In the genomic region with DNA sequence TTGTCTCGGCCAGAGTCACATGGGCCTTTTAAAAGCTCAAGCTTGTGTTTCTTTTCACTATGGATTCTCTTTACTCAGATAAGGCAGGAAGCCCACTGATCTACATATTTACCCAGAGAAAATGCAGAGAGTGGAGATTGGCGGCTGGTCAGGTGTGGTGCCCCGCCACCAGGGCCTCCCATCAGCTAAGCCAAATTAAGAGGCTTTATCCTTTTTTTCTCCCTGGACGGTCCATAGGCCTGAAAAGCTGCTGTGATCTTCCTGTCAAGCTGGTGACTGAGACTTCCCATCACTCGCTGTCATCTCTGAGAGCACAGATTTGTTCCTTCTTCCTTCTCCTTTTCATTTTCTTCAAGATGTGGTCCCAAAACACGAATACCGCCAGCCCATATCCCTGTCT, we compare ENCODE assay signal across 9 cellular contexts. TPM values are rescaled to one million over a fixed set of nuclear protein-coding genes. Genes with fewer than 3 reads are reported as not detected.
DNase-seq lines count a peak whose midpoint lies in the region; ATAC-seq and TF ChIP-seq lines count a peak whose summit lies in the region.
"Had no signal": no experiment of that assay in that cellular context is flagged by ENCODE, and none has a peak within 500 bp of the region (broad histone marks: within the 10 kb centered on the region; RNA-seq: fewer than 3 reads in every experiment).

No MANE protein-coding gene starts in this region.

- no peaks in the 10 kb centered on the region for H3K9me3 Mint-ChIP-seq in CD8-positive, alpha-beta T cell
- H3K9me3 Mint-ChIP-seq in osteocyte (ENCODE audit: unreplicated experiment), result no peaks in the 10 kb centered on the region

- no peak for TF ChIP-seq CTCF in CD8-positive, alpha-beta T cell (IDR thresholded peaks at IDR 0.05)
- TF ChIP-seq CTCF in NB4 (IDR thresholded peaks at IDR 0.05; ENCODE audit: low read depth, low read length) (no peak), osteocyte (IDR thresholded peaks at IDR 0.05) (no peak)

- TF ChIP-seq POLR2A in NB4 (IDR thresholded peaks at IDR 0.05; ENCODE audit: extremely low read depth, insufficient read length), result no peak

- no peaks in the 10 kb centered on the region for H3K27me3 Mint-ChIP-seq in CD8-positive, alpha-beta T cell (ENCODE audit: low read depth)
- H3K27me3 Mint-ChIP-seq in osteocyte (ENCODE audit: unreplicated experiment), result no peaks in the 10 kb centered on the region

- peaks cover 60% of the 10 kb centered on the region for H3K36me3 ChIP-seq in CD8-positive, alpha-beta T cell (ENCODE audit: insufficient read depth, low read length)
- peaks cover 32% of the 10 kb centered on the region for H3K36me3 ChIP-seq in ectodermal cell (ENCODE audit: control insufficient read depth, insufficient read depth, low read length)

- no peak for ATAC-seq in CD8-positive, alpha-beta T cell
- no peak for ATAC-seq in HG02759 (IDR thresholded peaks at IDR 0.05; ENCODE audit: unreplicated experiment)

- no peak for DNase-seq in CD8-positive, alpha-beta T cell
- DNase-seq in NB4 (ENCODE audit: low read depth) (no peak), osteocyte (ENCODE audit: extremely low spot score, unreplicated experiment) (no peak), COLO829 (ENCODE audit: low spot score) (no peak), NOMO-1 (lab: John Stamatoyannopoulos, UW; ENCODE audit: unreplicated experiment in 2 of 2) (no peak)
- no peak for DNase-seq in stimulated activated CD4-positive, alpha-beta T cell treated with anti-CD3 and anti-CD28 coated beads, Interleukin-2, amount 100 ng/mL, for 24 hours
- DNase-seq: activated CD8-positive, alpha-beta memory T cell treated with anti-CD3 and anti-CD28 coated beads, Interleukin-2, amount 50 U/mL, for 4 hours had no signal

- WGBS in ectodermal cell, 2 experiments, result 69% methylated on average over 7 of the region's 7 CpGs

- peaks cover 69% of the 10 kb centered on the region for H3K4me1 Mint-ChIP-seq in CD8-positive, alpha-beta T cell (ENCODE audit: low read depth)
- peaks cover 44% of the 10 kb centered on the region for H3K4me1 Mint-ChIP-seq in osteocyte (ENCODE audit: unreplicated experiment)

- H3K4me1 ChIP-seq in CD8-positive, alpha-beta T cell (ENCODE audit: insufficient read depth, low read length), result peaks cover 79% of the 10 kb centered on the region
- H3K4me1 ChIP-seq in ectodermal cell (ENCODE audit: control insufficient read depth, insufficient read depth, low read length), result peaks cover 29% of the 10 kb centered on the region

- intact Hi-C loops in CD8-positive, alpha-beta T cell (cut with DNase I, micrococcal nuclease), result loop anchor here (5.0 kb wide), 4 partner anchors 278 to 1997 kb away; a partner anchor contains a TSS

- H3K4me3 Mint-ChIP-seq in CD8-positive, alpha-beta T cell, result peak overlapping the region; percentile 100
- peak overlapping the region; percentile 100 for H3K4me3 Mint-ChIP-seq in osteocyte (ENCODE audit: unreplicated experiment)

- peak overlapping the region; percentile 90 for H3K27ac Mint-ChIP-seq in CD8-positive, alpha-beta T cell
- H3K27ac Mint-ChIP-seq in osteocyte (ENCODE audit: unreplicated experiment), result peak overlapping the region; percentile 100

- H3K27me3 ChIP-seq in CD8-positive, alpha-beta T cell (ENCODE audit: insufficient read depth, low read length), result no peaks in the 10 kb centered on the region
- H3K27me3 ChIP-seq in ectodermal cell (ENCODE audit: control insufficient read depth, insufficient read depth, low read length, poor library complexity, severe bottlenecking), result no peaks in the 10 kb centered on the region

- peak overlapping the region; percentile 78 for H3K4me3 ChIP-seq in CD8-positive, alpha-beta T cell (ENCODE audit: low read depth, low read length)
- H3K4me3 ChIP-seq in NB4 (ENCODE audit: low read depth, low read length) (peak overlapping the region; percentile 95), ectodermal cell (ENCODE audit: insufficient read depth, low read depth, low read length) (peak overlapping the region; percentile 96)

- CTCF ChIA-PET in CD8-positive, alpha-beta T cell (lab: Charles Lee), result interaction anchor here (0.8 to 2.2 kb wide), 2 partner anchors 62 to 66 kb away, joined by 3 to 6 read pairs; no protein-coding TSS in a partner anchor

- peaks cover 80% of the 10 kb centered on the region for H3K36me3 Mint-ChIP-seq in CD8-positive, alpha-beta T cell
- peaks cover 35% of the 10 kb centered on the region for H3K36me3 Mint-ChIP-seq in osteocyte (ENCODE audit: unreplicated experiment)

- H3K27ac ChIP-seq in CD8-positive, alpha-beta T cell (ENCODE audit: low read depth, low read length), result peak overlapping the region; percentile 90
- H3K27ac ChIP-seq in ectodermal cell (ENCODE audit: insufficient read depth, low read depth, low read length, poor library complexity, severe bottlenecking), result no peak overlapping the region

- POLR2A ChIA-PET in CD8-positive, alpha-beta T cell (lab: Charles Lee), result interaction anchor here (1.2 kb wide), 1 partner anchor 47 kb away, joined by 5 read pairs; no protein-coding TSS in a partner anchor

- H3K9me3 ChIP-seq in CD8-positive, alpha-beta T cell (ENCODE audit: low read length), result no peaks in the 10 kb centered on the region
- no peaks in the 10 kb centered on the region for H3K9me3 ChIP-seq in ectodermal cell (ENCODE audit: control insufficient read depth, low read length)

RNA-seq across cellular contexts. Expression of a gene that starts 1.9 kb away (rescaled TPM):
- 100 to 1,000 TPM; 190 to 191 TPM for total RNA-seq in CD8-positive, alpha-beta T cell
- polyA plus RNA-seq in ectodermal cell (2013, experiment 1 of 4), result 159 TPM
- polyA plus RNA-seq in ectodermal cell (2013, experiment 2 of 4), result 125 TPM
- polyA plus RNA-seq in ectodermal cell (2013, experiment 3 of 4), result 87.7 TPM
- 100 TPM for polyA plus RNA-seq in ectodermal cell (2013, experiment 4 of 4)
- 88.2 and 97.1 TPM in 2 replicates for total RNA-seq in osteocyte

RNA-seq across cellular contexts. Expression of a gene that starts 2.2 kb away (rescaled TPM):
- total RNA-seq in CD8-positive, alpha-beta T cell, result 100 to 1,000 TPM; 293 to 302 TPM
- polyA plus RNA-seq in ectodermal cell (2013, experiment 1 of 4), result 73.6 TPM
- polyA plus RNA-seq in ectodermal cell (2013, experiment 2 of 4), result 63.5 TPM
- polyA plus RNA-seq in ectodermal cell (2013, experiment 3 of 4), result 41.0 TPM
- 43.6 TPM for polyA plus RNA-seq in ectodermal cell (2013, experiment 4 of 4)
- 79.9 and 91.9 TPM in 2 replicates for total RNA-seq in osteocyte

RNA-seq across cellular contexts. Expression of a gene that starts 55.6 kb away (rescaled TPM):
- total RNA-seq in CD8-positive, alpha-beta T cell, result 10 to 100 TPM; 19.6 to 24.8 TPM
- 16.3 TPM for polyA plus RNA-seq in ectodermal cell (2013, experiment 1 of 4)
- 18.0 TPM for polyA plus RNA-seq in ectodermal cell (2013, experiment 2 of 4)
- polyA plus RNA-seq in ectodermal cell (2013, experiment 3 of 4), result 22.3 TPM
- 22.4 TPM for polyA plus RNA-seq in ectodermal cell (2013, experiment 4 of 4)
- 59.1 and 60.7 TPM in 2 replicates for total RNA-seq in osteocyte

RNA-seq across cellular contexts. Expression of a gene that starts 56.1 kb away (rescaled TPM):
- 1 to 10 TPM; 3.1 to 4.1 TPM for total RNA-seq in CD8-positive, alpha-beta T cell
- polyA plus RNA-seq in ectodermal cell (2013, experiment 1 of 4), result 35.0 TPM
- 38.7 TPM for polyA plus RNA-seq in ectodermal cell (2013, experiment 2 of 4)
- polyA plus RNA-seq in ectodermal cell (2013, experiment 3 of 4), result 38.7 TPM
- polyA plus RNA-seq in ectodermal cell (2013, experiment 4 of 4), result 35.8 TPM
- 9.7 and 10.7 TPM in 2 replicates for total RNA-seq in osteocyte

RNA-seq across cellular contexts. Expression of a gene that starts 57.0 kb away (rescaled TPM):
- total RNA-seq in CD8-positive, alpha-beta T cell, result 1 to 10 TPM; 1.1 to 1.8 TPM
- polyA plus RNA-seq in ectodermal cell (2013, experiment 1 of 4), result 2.6 TPM
- 2.8 TPM for polyA plus RNA-seq in ectodermal cell (2013, experiment 2 of 4)
- 2.1 TPM for polyA plus RNA-seq in ectodermal cell (2013, experiment 3 of 4)
- polyA plus RNA-seq in ectodermal cell (2013, experiment 4 of 4), result 3.7 TPM
- 13.5 and 16.4 TPM in 2 replicates for total RNA-seq in osteocyte
